8 cellular contexts compared by ENCODE assay signal in genomic region chr2:54903736-54904554, GRCh38.
A peak's percentile ranks its signal among the peaks of the same experiment; 100 is the strongest.
DNase-seq lines count a peak whose midpoint lies in the region; ATAC-seq and TF ChIP-seq lines count a peak whose summit lies in the region.

No MANE protein-coding gene starts in this region.

- H3K27me3 ChIP-seq in RWPE2 (ENCODE audit: insufficient read depth, poor library complexity, severe bottlenecking) = no peaks in the 10 kb centered on the region

- peak; percentile 98 for ATAC-seq in RWPE2 (ENCODE audit: low read depth)

- H3K9me3 ChIP-seq in RWPE2 (ENCODE audit: severe bottlenecking) = no peaks in the 10 kb centered on the region

- no peak for TF ChIP-seq CTCF in GM12865 (IDR thresholded peaks at IDR 0.05; ENCODE audit: insufficient read depth, low read depth, low read length, missing control alignments)
- peak; percentile 3 for TF ChIP-seq CTCF in RWPE2 (IDR thresholded peaks at IDR 0.05; ENCODE audit: poor library complexity, severe bottlenecking)

- H3K4me3 ChIP-seq in GM12865 (ENCODE audit: low read depth, low read length) = no peak overlapping the region
- no peak overlapping the region for H3K4me3 ChIP-seq in RWPE2 (ENCODE audit: severe bottlenecking)

- in situ Hi-C loops in G401 (cut with HindIII; ENCODE audit: low sequenced_read_pairs) = no loop called here

- no peaks in the 10 kb centered on the region for H3K36me3 ChIP-seq in RWPE2 (ENCODE audit: low read depth)

- peak overlapping the region; percentile 93 for H3K27ac ChIP-seq in RWPE2 (ENCODE audit: poor library complexity, severe bottlenecking)

- H3K4me1 ChIP-seq in RWPE2 (ENCODE audit: insufficient read depth, poor library complexity, severe bottlenecking) = peaks cover 31% of the 10 kb centered on the region

- DNase-seq in GM12865 (ENCODE audit: low read depth) = peak; percentile 14
- peak; percentile 94 for DNase-seq in RWPE2 (ENCODE audit: low spot score)
- DNase-seq in activated effector memory CD4-positive, alpha-beta T cell treated with anti-CD3 and anti-CD28 coated beads, Interleukin-2, amount 50 U/mL, for 16 hours = peak; percentile 84
- DNase-seq in islet precursor cell = peak; percentile 90
- peak; percentile 15 for DNase-seq in stimulated activated CD8-positive, alpha-beta memory T cell treated with anti-CD3 and anti-CD28 coated beads, Interleukin-15, amount 100 ng/mL, for 24 hours (ENCODE audit: low read depth)
- DNase-seq in medulla oblongata (ENCODE audit: extremely low spot score) = no peak
- no peak for DNase-seq in GF-D8 (lab: John Stamatoyannopoulos, UW)
- no peak for DNase-seq in G401 (ENCODE audit: low spot score)

Comparison
In these comparisons a context has a peak if more than half of its experiments do, and no peak if none do; other contexts are left out.
1. DNase-seq: peak in GM12865 (single experiment), RWPE2 (single experiment), activated effector memory CD4-positive, alpha-beta T cell treated with anti-CD3 and anti-CD28 coated beads, Interleukin-2, amount 50 U/mL, for 16 hours (single experiment), islet precursor cell (single experiment) and stimulated activated CD8-positive, alpha-beta memory T cell treated with anti-CD3 and anti-CD28 coated beads, Interleukin-15, amount 100 ng/mL, for 24 hours (single experiment); none in medulla oblongata (single experiment), GF-D8 (single experiment) and G401 (single experiment).